In genomic region chr16:66335704-66336329, GRCh38 we compare ENCODE assay signal across 9 cellular contexts. TPM values are rescaled to one million over a fixed set of nuclear protein-coding genes. Genes with fewer than 3 reads are reported as not detected.
DNase-seq lines count a peak whose midpoint lies in the region; ATAC-seq and TF ChIP-seq lines count a peak whose summit lies in the region.
"Had no signal": no experiment of that assay in that cellular context is flagged by ENCODE, and none has a peak within 500 bp of the region (broad histone marks: within the 10 kb centered on the region; RNA-seq: fewer than 3 reads in every experiment).

No MANE protein-coding gene starts in this region.

- H3K27ac ChIP-seq in substantia nigra (ENCODE audit: low read depth, low read length, poor library complexity, severe bottlenecking) = peak overlapping the region; percentile 75

- in situ Hi-C loops in GM13977 (cut with MboI; ENCODE audit: low pct_unique_long_range_greater_than_20kb, low sequenced_read_pairs, unreplicated experiment) = no loop called here

- no peak for ATAC-seq in GM21360 (IDR thresholded peaks at IDR 0.05; ENCODE audit: unreplicated experiment)
- ATAC-seq: activated naive CD4-positive, alpha-beta T cell treated with anti-CD3 and anti-CD28 coated beads, Interleukin-2, amount 50 U/mL, for 72 hours had no signal

- DNase-seq in LHCN-M2 (ENCODE audit: low read depth) (peak; percentile 89), NCI-H774 (lab: John Stamatoyannopoulos, UW) (peak; percentile 67), fibroblast of pulmonary artery (ENCODE audit: low read depth) (peak; percentile 87), substantia nigra (lab: John Stamatoyannopoulos, UW) (peak in 44 of 49 donors; percentile 13 to 81 (median 60)), iPS-NIHi7 (ENCODE audit: extremely low spot score) (no peak), GM13977 (ENCODE audit: low spot score) (no peak)
- DNase-seq: KG1 had no signal

- H3K4me3 ChIP-seq in fibroblast of pulmonary artery (replicated peaks; ENCODE audit: low read depth, low read length) = no peak overlapping the region

- TF ChIP-seq CTCF in fibroblast of pulmonary artery (IDR thresholded peaks at IDR 0.05; ENCODE audit: low read length, missing control alignments) (no peak), GM13977 (IDR thresholded peaks at IDR 0.05; ENCODE audit: extremely low read depth, insufficient read depth, missing control alignments) (no peak)

RNA-seq across cellular contexts. Expression of gene CDH5, which starts 30.7 kb away (rescaled TPM):
- total RNA-seq in LHCN-M2 (2014; rRNA removed) = not detected in 2 replicates
- not detected for polyA plus RNA-seq in LHCN-M2 (2012)
- total RNA-seq: activated naive CD4-positive, alpha-beta T cell treated with anti-CD3 and anti-CD28 coated beads, Interleukin-2, amount 50 U/mL, for 72 hours had no signal

Comparison
In these comparisons a context has a peak if more than half of its experiments do, and no peak if none do; other contexts are left out.
1. DNase-seq: peak in LHCN-M2 (single experiment), NCI-H774 (single experiment), fibroblast of pulmonary artery (single experiment) and substantia nigra (44 of 49); none in iPS-NIHi7 (single experiment) and GM13977 (single experiment).